1 cellular context compared by ENCODE assay signal in genomic region chr12:124388679-124389536, GRCh38.
TF ChIP-seq lines count a peak whose summit lies in the region.

No MANE protein-coding gene starts in this region.

TF ChIP-seq in IMR-90, 13 proteins besides CTCF, POLR2A, EP300 and RAD21 (continued from another document):
- TF ChIP-seq MAFK (IDR thresholded peaks at IDR 0.05; ENCODE audit: low read depth, low read length): no peak
- TF ChIP-seq ELK1 (IDR thresholded peaks at IDR 0.05; ENCODE audit: borderline replicate concordance, low read depth, low read length): no peak
- no peak for TF ChIP-seq FOS (IDR thresholded peaks at IDR 0.05; ENCODE audit: low read depth, low read length)
- no peak for TF ChIP-seq BHLHE40 (IDR thresholded peaks at IDR 0.05; ENCODE audit: low read depth, low read length)
- TF ChIP-seq MXI1 (IDR thresholded peaks at IDR 0.05; ENCODE audit: borderline replicate concordance, low read depth, low read length): 0 out of 2 replicates have a peak, but pooled peaks have one; percentile 6
- no peak for TF ChIP-seq RCOR1 (IDR thresholded peaks at IDR 0.05; ENCODE audit: insufficient replicate concordance, low read length)
- TF ChIP-seq CEBPB (IDR thresholded peaks at IDR 0.05; ENCODE audit: low read depth, low read length): no peak
